In genomic region chr17:82863941-82864720, GRCh38 we compare ENCODE assay signal across 8 cellular contexts. TPM values are rescaled to one million over a fixed set of nuclear protein-coding genes. Genes with fewer than 3 reads are reported as not detected.
DNase-seq lines count a peak whose midpoint lies in the region; ATAC-seq and TF ChIP-seq lines count a peak whose summit lies in the region.

No MANE protein-coding gene starts in this region.

- no TSS peak for BruUV-seq in OCI-LY7 (replicated peaks; lab: Mats Ljungman, UMichigan)

- H3K36me3 ChIP-seq in cardiac muscle cell (no peaks in the 10 kb centered on the region), OCI-LY7 (ENCODE audit: insufficient read depth, low read length) (peaks cover 6% of the 10 kb centered on the region; the same call in 1 of the 2 replicates)

- no peaks in the 10 kb centered on the region for H3K9me2 ChIP-seq in OCI-LY7 (ENCODE audit: insufficient read depth, low read length)

- WGBS in right cardiac atrium, result 77% methylated on average over 19 of the region's 19 CpGs

- peak overlapping the region; percentile 92 for H3K27ac Mint-ChIP-seq in activated T-cell treated with anti-CD3 and anti-CD28 coated beads, Interleukin-2, amount 50 U/mL, for 72 hours

- H3K27me3 ChIP-seq in cardiac muscle cell, result no peaks in the 10 kb centered on the region
- no peaks in the 10 kb centered on the region for H3K27me3 ChIP-seq in right cardiac atrium (ENCODE audit: control insufficient read depth, insufficient read depth)

- POLR2A ChIA-PET in OCI-LY7 (lab: Charles Lee), result interaction anchor here (0.6 to 1.5 kb wide), 6 partner anchors 8 to 104 kb away, joined by 3 to 7 read pairs (median 3); no protein-coding TSS in a partner anchor

- no peaks in the 10 kb centered on the region for H3K9me3 Mint-ChIP-seq in activated T-cell treated with anti-CD3 and anti-CD28 coated beads, Interleukin-2, amount 50 U/mL, for 72 hours

- peak overlapping the region; percentile 63 for H3K4me2 ChIP-seq in OCI-LY7 (ENCODE audit: low read length)

- ATAC-seq in right cardiac atrium, result no peak
- peak; percentile 72 for ATAC-seq in HG03064 (IDR thresholded peaks at IDR 0.05; ENCODE audit: low read depth, unreplicated experiment)
- ATAC-seq in activated T-cell treated with anti-CD3 and anti-CD28 coated beads, Interleukin-2, amount 50 U/mL, for 72 hours (replicated peaks in 1 of 2), result peak; percentile 90 to 93

- peaks cover 0 to 5% of the 10 kb centered on the region in 2 donors for H3K36me3 Mint-ChIP-seq in activated T-cell treated with anti-CD3 and anti-CD28 coated beads, Interleukin-2, amount 50 U/mL, for 72 hours (ENCODE audit: insufficient read depth in 2 of 2)

- peak in 1 of 2 donors; percentile 73 for DNase-seq in cardiac muscle cell (ENCODE audit: low read depth in 1 of 2, low spot score in 1 of 2)
- no peak for DNase-seq in right cardiac atrium
- DNase-seq in OCI-LY7 (ENCODE audit: low spot score), result peak; percentile 75
- DNase-seq in activated T-cell treated with anti-CD3 and anti-CD28 coated beads, Interleukin-2, amount 50 U/mL, for 72 hours, result peak; percentile 85 to 92
- peak; percentile 77 to 89 for DNase-seq in foreskin fibroblast
- peak; percentile 63 to 71 for DNase-seq in stimulated activated CD4-positive, alpha-beta T cell treated with anti-CD3 and anti-CD28 coated beads, Interleukin-2, amount 100 ng/mL, for 48 hours
- no peak for DNase-seq in NCI-H2196 (lab: John Stamatoyannopoulos, UW; ENCODE audit: unreplicated experiment)

- H4K20me1 ChIP-seq in OCI-LY7 (ENCODE audit: insufficient read depth, low read length), result peaks cover 16% of the 10 kb centered on the region; the same call in 1 of the 2 replicates

- no peaks in the 10 kb centered on the region for H3K27me3 Mint-ChIP-seq in activated T-cell treated with anti-CD3 and anti-CD28 coated beads, Interleukin-2, amount 50 U/mL, for 72 hours (ENCODE audit: low read depth)

- intact Hi-C loops in right cardiac atrium (cut with DNase I) (no loop called here), OCI-LY7 (cut with micrococcal nuclease; ENCODE audit: unreplicated experiment) (loop anchor here (1.0 kb wide), 2 partner anchors 51 to 77 kb away; no protein-coding TSS in a partner anchor)

- H3K4me3 ChIP-seq in cardiac muscle cell, result no peak overlapping the region
- no peak overlapping the region for H3K4me3 ChIP-seq in right cardiac atrium (ENCODE audit: low read length)
- H3K4me3 ChIP-seq in OCI-LY7 (ENCODE audit: low read depth, low read length, poor library complexity, severe bottlenecking), result peak overlapping the region; percentile 7
- no peak overlapping the region for H3K4me3 ChIP-seq in foreskin fibroblast (ENCODE audit: low read depth in 1 of 2, low read length in 2 of 2)

- H3K4me1 Mint-ChIP-seq in activated T-cell treated with anti-CD3 and anti-CD28 coated beads, Interleukin-2, amount 50 U/mL, for 72 hours (ENCODE audit: low read depth), result peaks cover 74% of the 10 kb centered on the region

- no peaks in the 10 kb centered on the region for H3K79me2 ChIP-seq in OCI-LY7 (ENCODE audit: insufficient read depth, low read depth, low read length)

- CTCF ChIA-PET in OCI-LY7 (lab: Charles Lee; ENCODE audit: unreplicated experiment), result interaction anchor here (0.8 kb wide), 1 partner anchor 10 kb away, joined by 3 read pairs; no protein-coding TSS in a partner anchor

- TF ChIP-seq CTCF in cardiac muscle cell (IDR thresholded peaks at IDR 0.05; ENCODE audit: low read depth, low read length) (no peak), OCI-LY7 (conservative IDR thresholded peaks at IDR 0.05; ENCODE audit: low read length) (no peak), foreskin fibroblast (IDR thresholded peaks at IDR 0.05; ENCODE audit: low read depth, low read length) (no peak)

- peak overlapping the region; percentile 92 for H3K27ac ChIP-seq in cardiac muscle cell
- no peak overlapping the region for H3K27ac ChIP-seq in right cardiac atrium (ENCODE audit: low read length)
- peak overlapping the region; percentile 52 for H3K27ac ChIP-seq in OCI-LY7 (ENCODE audit: low read depth, low read length, poor library complexity, severe bottlenecking)

- H3K9me3 ChIP-seq in cardiac muscle cell (ENCODE audit: low read depth) (no peaks in the 10 kb centered on the region), right cardiac atrium (ENCODE audit: control insufficient read depth, low read length) (no peaks in the 10 kb centered on the region), OCI-LY7 (ENCODE audit: low read length) (no peaks in the 10 kb centered on the region)

- H3K4me1 ChIP-seq in cardiac muscle cell (ENCODE audit: low read depth) (peaks cover 60% of the 10 kb centered on the region), right cardiac atrium (ENCODE audit: control insufficient read depth, insufficient read depth, low read length) (no peaks in the 10 kb centered on the region), OCI-LY7 (ENCODE audit: insufficient read depth, low read length, poor library complexity, severe bottlenecking) (peaks cover 92% of the 10 kb centered on the region)

- peak overlapping the region; percentile 90 to 96 for H3K4me3 Mint-ChIP-seq in activated T-cell treated with anti-CD3 and anti-CD28 coated beads, Interleukin-2, amount 50 U/mL, for 72 hours

- no peak overlapping the region; the same call in 1 of the 2 replicates for H2AFZ ChIP-seq in OCI-LY7 (ENCODE audit: low read length)

RNA-seq across cellular contexts. Expression of gene ZNF750, which starts 24.3 kb away (rescaled TPM):
- total RNA-seq in cardiac muscle cell (0.07 TPM in 1 of 2 replicates, not detected in the other), right cardiac atrium (not detected), OCI-LY7 (2022) (not detected in 2 replicates)
- polyA plus RNA-seq in cardiac muscle cell (0.14 and 0.49 TPM in 2 replicates), right cardiac atrium (0.07 TPM)
- not detected in 2 replicates for total RNA-seq in OCI-LY7 (2014; rRNA removed; shearing (Covaris generic))
- total RNA-seq in activated T-cell treated with anti-CD3 and anti-CD28 coated beads, Interleukin-2, amount 50 U/mL, for 72 hours, result not detected

Comparison
In these comparisons a context has a peak if more than half of its experiments do, and no peak if none do; other contexts are left out.
1. DNase-seq: peak in OCI-LY7 (single experiment), activated T-cell treated with anti-CD3 and anti-CD28 coated beads, Interleukin-2, amount 50 U/mL, for 72 hours (2 of 2), foreskin fibroblast (2 of 2) and stimulated activated CD4-positive, alpha-beta T cell treated with anti-CD3 and anti-CD28 coated beads, Interleukin-2, amount 100 ng/mL, for 48 hours (2 of 2); none in right cardiac atrium (0 of 3) and NCI-H2196 (single experiment).
2. ATAC-seq: peak in HG03064 (single experiment) and activated T-cell treated with anti-CD3 and anti-CD28 coated beads, Interleukin-2, amount 50 U/mL, for 72 hours (2 of 2); none in right cardiac atrium (0 of 2).